13 cellular contexts compared by ENCODE assay signal in the genomic region with DNA sequence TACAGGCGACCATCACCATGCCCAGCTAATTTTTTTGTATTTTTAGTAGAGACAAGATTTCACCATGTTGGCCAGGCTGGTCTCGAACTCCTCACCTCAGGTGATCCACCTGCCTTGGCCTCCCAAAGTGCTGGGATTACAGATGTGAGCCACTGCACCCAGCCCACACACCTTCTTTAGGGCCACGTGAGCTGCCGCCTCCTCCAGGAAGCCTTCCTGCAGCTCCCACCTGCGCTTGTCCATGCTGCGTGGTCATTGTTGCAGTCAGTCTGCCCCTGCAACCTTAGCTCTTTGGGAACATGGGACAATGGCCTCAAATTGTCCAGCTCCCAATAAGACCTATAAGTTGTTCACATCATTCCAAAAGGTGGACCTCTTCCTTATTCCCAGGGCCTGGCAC. TPM values are rescaled to one million over a fixed set of nuclear protein-coding genes. Genes with fewer than 3 reads are reported as not detected.
"Had no signal": no experiment of that assay in that cellular context is flagged by ENCODE, and none has a peak within 500 bp of the region (broad histone marks: within the 10 kb centered on the region; RNA-seq: fewer than 3 reads in every experiment).

No MANE protein-coding gene starts in this region.

RNA-seq across cellular contexts. Expression of a gene that starts 10.3 kb away (rescaled TPM):
- total RNA-seq: dermis microvascular lymphatic vessel endothelial cell, endodermal cell, esophagus mucosa, esophagus squamous epithelium, glomerular endothelial cell, heart right ventricle, kidney epithelial cell, left lung, lower lobe of right lung, lung microvascular endothelial cell, mesenteric fat pad, myocyte had no signal
- polyA plus RNA-seq: keratinocyte had no signal
